22 cellular contexts compared by ENCODE assay signal in genomic region chr20:51392625-51393186, GRCh38.
"Had no signal": no experiment of that assay in that cellular context is flagged by ENCODE, and none has a peak within 500 bp of the region (broad histone marks: within the 10 kb centered on the region; RNA-seq: fewer than 3 reads in every experiment).

No MANE protein-coding gene starts in this region.

- H3K36me3 ChIP-seq: colonic mucosa, gastrocnemius medialis, tibial artery had no signal

- DNase-seq: activated CD4-positive, alpha-beta memory T cell treated with anti-CD3 and anti-CD28 coated beads, Interleukin-2, amount 10 ng/mL, durations not matched to agents 7 days and 5 days; activated CD4-positive, alpha-beta T cell treated with anti-CD3 and anti-CD28 coated beads for 4 hours; activated effector memory CD4-positive, alpha-beta T cell treated with Interleukin-2 at 50 U/mL for 16 hours; activated naive CD4-positive, alpha-beta T cell treated with anti-CD3 and anti-CD28 coated beads, Interleukin-2, amount 10 ng/mL, durations not matched to agents 7 days and 5 days; activated naive CD8-positive, alpha-beta T cell treated with anti-CD3 and anti-CD28 coated beads, Interleukin-2, amount 50 U/mL, for 24 hours; activated T-cell treated with anti-CD3 and anti-CD28 coated beads, Interleukin-2, amount 50 U/mL, for 4 hours; anterior cingulate cortex; central memory CD4-positive, alpha-beta T cell; colonic mucosa; gastrocnemius medialis; head of caudate nucleus; left ventricle myocardium superior; psoas muscle; stimulated activated CD4-positive, alpha-beta T cell treated with anti-CD3 and anti-CD28 coated beads, Interleukin-15, amount 100 ng/mL, for 24 hours; stimulated activated CD4-positive, alpha-beta T cell treated with anti-CD3 and anti-CD28 coated beads, Interleukin-4, amount 100 ng/mL, for 1 hour; stimulated activated naive CD4-positive, alpha-beta T cell; substantia nigra; tibial artery had no signal

- H3K4me3 ChIP-seq: colonic mucosa, gastrocnemius medialis, psoas muscle, skin epidermis, tibial artery had no signal

- H3K27me3 ChIP-seq: colonic mucosa, gastrocnemius medialis, tibial artery had no signal

- H3K4me3 Mint-ChIP-seq: activated CD4-positive, alpha-beta memory T cell treated with anti-CD3 and anti-CD28 coated beads, Interleukin-2, amount 10 ng/mL, durations not matched to agents 7 days and 5 days; activated naive CD4-positive, alpha-beta T cell treated with anti-CD3 and anti-CD28 coated beads, Interleukin-2, amount 10 ng/mL, durations not matched to agents 7 days and 5 days; activated naive CD8-positive, alpha-beta T cell treated with anti-CD3 and anti-CD28 coated beads, Interleukin-2, amount 50 U/mL, for 24 hours; activated T-cell treated with anti-CD3 and anti-CD28 coated beads, Interleukin-2, amount 50 U/mL, for 4 hours; brain; neural crest cell had no signal

- H3K9me3 ChIP-seq: colonic mucosa, gastrocnemius medialis, psoas muscle, tibial artery had no signal

- H3K27me3 Mint-ChIP-seq: activated CD4-positive, alpha-beta memory T cell treated with anti-CD3 and anti-CD28 coated beads, Interleukin-2, amount 10 ng/mL, durations not matched to agents 7 days and 5 days; activated naive CD4-positive, alpha-beta T cell treated with anti-CD3 and anti-CD28 coated beads, Interleukin-2, amount 10 ng/mL, durations not matched to agents 7 days and 5 days; activated naive CD8-positive, alpha-beta T cell treated with anti-CD3 and anti-CD28 coated beads, Interleukin-2, amount 50 U/mL, for 24 hours had no signal

- H3K27ac ChIP-seq: colonic mucosa, psoas muscle had no signal

- H3K4me1 ChIP-seq: colonic mucosa had no signal

- H3K27ac Mint-ChIP-seq: activated CD4-positive, alpha-beta memory T cell treated with anti-CD3 and anti-CD28 coated beads, Interleukin-2, amount 10 ng/mL, durations not matched to agents 7 days and 5 days; activated naive CD4-positive, alpha-beta T cell treated with anti-CD3 and anti-CD28 coated beads, Interleukin-2, amount 10 ng/mL, durations not matched to agents 7 days and 5 days; activated naive CD8-positive, alpha-beta T cell treated with anti-CD3 and anti-CD28 coated beads, Interleukin-2, amount 50 U/mL, for 24 hours; brain had no signal

- H3K9me3 Mint-ChIP-seq: activated CD4-positive, alpha-beta memory T cell treated with anti-CD3 and anti-CD28 coated beads, Interleukin-2, amount 10 ng/mL, durations not matched to agents 7 days and 5 days; activated naive CD4-positive, alpha-beta T cell treated with anti-CD3 and anti-CD28 coated beads, Interleukin-2, amount 10 ng/mL, durations not matched to agents 7 days and 5 days; activated naive CD8-positive, alpha-beta T cell treated with anti-CD3 and anti-CD28 coated beads, Interleukin-2, amount 50 U/mL, for 24 hours; activated T-cell treated with anti-CD3 and anti-CD28 coated beads, Interleukin-2, amount 50 U/mL, for 4 hours; neural crest cell had no signal

- H3K36me3 Mint-ChIP-seq: brain had no signal

- ATAC-seq: activated naive CD8-positive, alpha-beta T cell treated with anti-CD3 and anti-CD28 coated beads, Interleukin-2, amount 50 U/mL, for 24 hours; activated T-cell treated with anti-CD3 and anti-CD28 coated beads, Interleukin-2, amount 50 U/mL, for 4 hours; esophagus mucosa had no signal
